33 cellular contexts compared by ENCODE assay signal in the genomic region with DNA sequence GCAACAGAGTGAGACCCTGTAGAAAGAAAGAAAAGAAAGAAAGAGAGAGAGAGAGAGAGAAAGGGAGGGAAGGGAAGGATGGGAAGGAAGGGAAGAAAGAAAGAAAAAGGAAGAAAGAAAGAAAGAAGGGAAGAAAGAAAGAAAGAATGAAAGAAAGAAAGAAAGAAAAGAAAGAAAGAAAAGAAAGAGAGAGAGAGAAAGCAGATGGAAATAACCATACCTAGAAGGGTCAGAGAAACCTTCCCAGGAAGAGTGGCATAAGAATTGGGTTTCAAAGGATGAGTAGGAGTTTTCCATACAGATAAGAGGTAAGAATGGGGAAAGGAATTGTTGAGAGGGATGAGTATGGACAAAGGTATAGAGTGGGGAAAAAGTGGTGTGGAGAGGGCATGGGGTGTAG. TPM values are rescaled to one million over a fixed set of nuclear protein-coding genes. Genes with fewer than 3 reads are reported as not detected.
"Had no signal": no experiment of that assay in that cellular context is flagged by ENCODE, and none has a peak within 500 bp of the region (broad histone marks: within the 10 kb centered on the region; RNA-seq: fewer than 3 reads in every experiment).

No MANE protein-coding gene starts in this region.

- H3K36me3 ChIP-seq: esophagus squamous epithelium, gastrocnemius medialis, heart right ventricle, left lung, lower lobe of right lung had no signal

- H3K27ac ChIP-seq: epithelial cell of prostate, esophagus squamous epithelium, gastrocnemius medialis, heart right ventricle, left lung, lower lobe of right lung had no signal

- ATAC-seq: effector memory CD8-positive, alpha-beta T cell; esophagus mucosa; gastrocnemius medialis; heart right ventricle; left cardiac atrium; left lung; left ventricle myocardium superior; lower lobe of right lung; mucosa of descending colon; naive thymus-derived CD8-positive, alpha-beta T cell had no signal

- H3K36me3 Mint-ChIP-seq: mesothelial cell of epicardium; naive thymus-derived CD8-positive, alpha-beta T cell had no signal

- H3K4me3 Mint-ChIP-seq: dendritic cell treated with granulocyte-macrophage colony-stimulating factor and Interleukin-4, amounts not matched to agents 40 ng/mL and 50 ng/mL, for 4 days; effector memory CD8-positive, alpha-beta T cell; endodermal cell; mesothelial cell of epicardium; naive thymus-derived CD8-positive, alpha-beta T cell had no signal

- H3K9me3 Mint-ChIP-seq: dendritic cell treated with granulocyte-macrophage colony-stimulating factor and Interleukin-4, amounts not matched to agents 40 ng/mL and 50 ng/mL, for 4 days; effector memory CD8-positive, alpha-beta T cell; mesothelial cell of epicardium; naive thymus-derived CD8-positive, alpha-beta T cell had no signal

- H3K4me3 ChIP-seq: esophagus squamous epithelium, gastrocnemius medialis, heart right ventricle, left lung, lower lobe of right lung, mucosa of descending colon had no signal

- H3K27ac Mint-ChIP-seq: dendritic cell treated with granulocyte-macrophage colony-stimulating factor and Interleukin-4, amounts not matched to agents 40 ng/mL and 50 ng/mL, for 4 days; effector memory CD8-positive, alpha-beta T cell; endodermal cell; mesothelial cell of epicardium; naive B cell; naive thymus-derived CD8-positive, alpha-beta T cell had no signal

- DNase-seq: cortex of kidney; effector CD8-positive, alpha-beta T cell; effector memory CD8-positive, alpha-beta T cell; endodermal cell; erythroblast; esophagus squamous epithelium; foreskin fibroblast; foreskin melanocyte; gastrocnemius medialis; glutamatergic neuron; head of caudate nucleus; heart right ventricle; hippocampal formation; left cardiac atrium; left lung; left ventricle myocardium superior; lower lobe of right lung; mesenchymal stem cell; mucosa of descending colon; naive B cell; naive thymus-derived CD8-positive, alpha-beta T cell had no signal

- H3K9me3 ChIP-seq: esophagus squamous epithelium, gastrocnemius medialis, heart right ventricle, left lung, lower lobe of right lung, mucosa of descending colon had no signal

RNA-seq across cellular contexts. Expression of gene SLC32A1, which starts 54.6 kb away (rescaled TPM):
- total RNA-seq: dermis microvascular lymphatic vessel endothelial cell; endodermal cell; esophagus mucosa; esophagus squamous epithelium; gastrocnemius medialis; glomerular endothelial cell; heart right ventricle; kidney epithelial cell; left cardiac atrium; left lung; left ventricle myocardium superior; lower leg skin; lower lobe of right lung; lung microvascular endothelial cell; mesenteric fat pad; mesothelial cell of epicardium; myocyte; naive thymus-derived CD8-positive, alpha-beta T cell had no signal
- polyA plus RNA-seq: heart right ventricle; keratinocyte; naive thymus-derived CD8-positive, alpha-beta T cell had no signal
